In genomic region chr1:2232255-2232915, GRCh38 we compare ENCODE assay signal across 1 cellular context.
A peak's percentile ranks its signal among the peaks of the same experiment; 100 is the strongest.
TF ChIP-seq lines count a peak whose summit lies in the region.

No MANE protein-coding gene starts in this region.

TF ChIP-seq in HepG2, 621 proteins besides CTCF, POLR2A, EP300 and RAD21 (continued from another document and continues in another):
- TF ChIP-seq THAP7 (CRISPR knock-in tag; IDR thresholded peaks at IDR 0.05) (no peak), THAP8 (CRISPR knock-in tag; IDR thresholded peaks at IDR 0.05; ENCODE audit: borderline replicate concordance) (no peak), ZNF256 (CRISPR knock-in tag; conservative IDR thresholded peaks at IDR 0.05) (no peak), ZNF282 (IDR thresholded peaks at IDR 0.05; ENCODE audit: partially characterized antibody) (no peak), HNF1B (CRISPR knock-in tag; IDR thresholded peaks at IDR 0.05) (no peak), ELF1 (CRISPR knock-in tag; IDR thresholded peaks at IDR 0.05) (peak; percentile 26; the same call in 1 of the 2 replicates), ZFP37 (CRISPR knock-in tag; IDR thresholded peaks at IDR 0.05; ENCODE audit: borderline replicate concordance) (no peak), FOXP1 (IDR thresholded peaks at IDR 0.05) (no peak), FOXP1 (CRISPR knock-in tag; IDR thresholded peaks at IDR 0.05) (peak; percentile 85), SALL1 (CRISPR knock-in tag; IDR thresholded peaks at IDR 0.05) (peak; percentile 74), TRAFD1 (CRISPR knock-in tag; IDR thresholded peaks at IDR 0.05; ENCODE audit: borderline replicate concordance) (no peak), ATM (IDR thresholded peaks at IDR 0.05; ENCODE audit: borderline replicate concordance) (no peak), MXD3 (CRISPR knock-in tag; IDR thresholded peaks at IDR 0.05) (no peak), SIN3B (IDR thresholded peaks at IDR 0.05; ENCODE audit: low read length) (no peak), HES4 (CRISPR knock-in tag; IDR thresholded peaks at IDR 0.05; ENCODE audit: borderline replicate concordance) (no peak), ZNF570 (CRISPR knock-in tag; IDR thresholded peaks at IDR 0.05; ENCODE audit: borderline replicate concordance) (no peak), ZNF777 (CRISPR knock-in tag; IDR thresholded peaks at IDR 0.05) (no peak), ZC3H13 (CRISPR knock-in tag; IDR thresholded peaks at IDR 0.05) (peak; percentile 83; the same call in 1 of the 2 replicates), PCBP1 (IDR thresholded peaks at IDR 0.05; ENCODE audit: borderline replicate concordance, low read depth, low read length) (0 out of 2 replicates have a peak, but pooled peaks have one; percentile 35), EHMT2 (IDR thresholded peaks at IDR 0.05; ENCODE audit: borderline replicate concordance, low read depth, low read length) (no peak), ZNF335 (CRISPR knock-in tag; IDR thresholded peaks at IDR 0.05) (no peak), HNF4A (CRISPR knock-in tag; IDR thresholded peaks at IDR 0.05) (peak; percentile 88), PAXIP1 (CRISPR knock-in tag; conservative IDR thresholded peaks at IDR 0.05) (peak; percentile 88), ZNF605 (CRISPR knock-in tag; IDR thresholded peaks at IDR 0.05) (0 out of 2 replicates have a peak, but pooled peaks have one; percentile 55), ZNF33A (CRISPR knock-in tag; IDR thresholded peaks at IDR 0.05; ENCODE audit: borderline replicate concordance) (no peak), CERS6 (CRISPR knock-in tag; IDR thresholded peaks at IDR 0.05) (no peak), ZNF331 (CRISPR knock-in tag; IDR thresholded peaks at IDR 0.05) (peak; percentile 59; the same call in 1 of the 2 replicates), HOXA9 (CRISPR knock-in tag; IDR thresholded peaks at IDR 0.05; ENCODE audit: borderline replicate concordance) (no peak), ZSCAN20 (CRISPR knock-in tag; IDR thresholded peaks at IDR 0.05; ENCODE audit: borderline replicate concordance) (no peak), ZMAT5 (CRISPR knock-in tag; IDR thresholded peaks at IDR 0.05; ENCODE audit: borderline replicate concordance, low read depth) (no peak), NCOR1 (IDR thresholded peaks at IDR 0.05; ENCODE audit: borderline replicate concordance, low read length) (peak; percentile 49; the same call in 1 of the 2 replicates), SKIL (CRISPR knock-in tag; IDR thresholded peaks at IDR 0.05; ENCODE audit: borderline replicate concordance) (peak; percentile 95), KDM5B (CRISPR knock-in tag; IDR thresholded peaks at IDR 0.05; ENCODE audit: borderline replicate concordance) (no peak; the same call in 1 of the 2 replicates), ZBTB26 (CRISPR knock-in tag; IDR thresholded peaks at IDR 0.05; ENCODE audit: borderline replicate concordance) (no peak), FOXP4 (CRISPR knock-in tag; IDR thresholded peaks at IDR 0.05) (peak; percentile 91), POGZ (CRISPR knock-in tag; IDR thresholded peaks at IDR 0.05) (no peak), ZNF136 (CRISPR knock-in tag; IDR thresholded peaks at IDR 0.05; ENCODE audit: low read depth) (peak; percentile 29; the same call in 1 of the 2 replicates), MAFF (IDR thresholded peaks at IDR 0.05; ENCODE audit: low read depth, low read length) (no peak), STAG1 (CRISPR knock-in tag; IDR thresholded peaks at IDR 0.05) (peak; percentile 23; the same call in 1 of the 2 replicates), ZBTB21 (CRISPR knock-in tag; IDR thresholded peaks at IDR 0.05) (no peak), ZNF644 (CRISPR knock-in tag; IDR thresholded peaks at IDR 0.05; ENCODE audit: low read depth) (no peak), SMAD1 (CRISPR knock-in tag; IDR thresholded peaks at IDR 0.05; ENCODE audit: borderline replicate concordance, low read depth) (no peak)
